In genomic region chr12:612886-613285, GRCh38 we compare ENCODE assay signal across 23 cellular contexts. TPM values are rescaled to one million over a fixed set of nuclear protein-coding genes. Genes with fewer than 3 reads are reported as not detected.
A peak's percentile ranks its signal among the peaks of the same experiment; 100 is the strongest.
DNase-seq lines count a peak whose midpoint lies in the region; ATAC-seq and TF ChIP-seq lines count a peak whose summit lies in the region.
"Had no signal": no experiment of that assay in that cellular context is flagged by ENCODE, and none has a peak within 500 bp of the region (broad histone marks: within the 10 kb centered on the region; RNA-seq: fewer than 3 reads in every experiment).

No MANE protein-coding gene starts in this region.

- H3K27ac Mint-ChIP-seq in CD14-positive monocyte = peak overlapping the region in 5 of 7 donors; percentile 50 to 87 (median 63)
- peak overlapping the region; percentile 42 for H3K27ac Mint-ChIP-seq in activated T-helper 1 cell treated with anti-CD3 and anti-CD28 coated beads, Interleukin-12 subunit alpha, Interleukin-12 subunit beta, Interleukin-2, Interleukin-4 antibody, amounts not matched to agents 30 ng/mL and 10 ng/mL and 1 ng/mL, durations not matched to agents 14 hours and 24 hours and 36 hours
- H3K27ac Mint-ChIP-seq: H9 had no signal

- peaks cover 0 to 5% (median 1%) of the 10 kb centered on the region in 3 donors for H3K27me3 Mint-ChIP-seq in CD14-positive monocyte (ENCODE audit: low read depth in 3 of 3)
- no peaks in the 10 kb centered on the region for H3K27me3 Mint-ChIP-seq in activated T-helper 1 cell treated with anti-CD3 and anti-CD28 coated beads, Interleukin-12 subunit alpha, Interleukin-12 subunit beta, Interleukin-2, Interleukin-4 antibody, amounts not matched to agents 30 ng/mL and 10 ng/mL and 1 ng/mL, durations not matched to agents 14 hours and 24 hours and 36 hours (ENCODE audit: insufficient read depth)

- peaks cover 0 to 2% (median 0%) of the 10 kb centered on the region in 7 donors for H3K9me3 Mint-ChIP-seq in CD14-positive monocyte
- H3K9me3 Mint-ChIP-seq in activated T-helper 1 cell treated with anti-CD3 and anti-CD28 coated beads, Interleukin-12 subunit alpha, Interleukin-12 subunit beta, Interleukin-2, Interleukin-4 antibody, amounts not matched to agents 30 ng/mL and 10 ng/mL and 1 ng/mL, durations not matched to agents 14 hours and 24 hours and 36 hours = no peaks in the 10 kb centered on the region
- H3K9me3 Mint-ChIP-seq: H9 had no signal

- TF ChIP-seq CTCF in left ventricle myocardium inferior (IDR thresholded peaks at IDR 0.05; ENCODE audit: borderline replicate concordance) = no peak
- no peak for TF ChIP-seq CTCF in CD14-positive monocyte (IDR thresholded peaks at IDR 0.05)
- TF ChIP-seq CTCF in neutrophil (IDR thresholded peaks at IDR 0.05) = no peak

- H3K4me3 ChIP-seq in left ventricle myocardium inferior = no peak overlapping the region
- no peak overlapping the region for H3K4me3 ChIP-seq in right cardiac atrium (ENCODE audit: low read length)
- H3K4me3 ChIP-seq in neutrophil (ENCODE audit: low read depth in 1 of 2, low read length in 1 of 2) = no peak overlapping the region
- H3K4me3 ChIP-seq: MG63, PC-9 had no signal

- DNase-seq in left ventricle myocardium inferior = peak; percentile 47
- no peak for DNase-seq in right cardiac atrium
- no peak for DNase-seq in CD14-positive monocyte (ENCODE audit: low spot score)
- DNase-seq in activated T-helper 1 cell treated with anti-CD3 and anti-CD28 coated beads, Interleukin-12 subunit alpha, Interleukin-12 subunit beta, Interleukin-2, Interleukin-4 antibody, amounts not matched to agents 30 ng/mL and 10 ng/mL and 1 ng/mL, durations not matched to agents 14 hours and 24 hours and 36 hours (ENCODE audit: low spot score) = no peak
- no peak for DNase-seq in NK-92 treated with Interleukin-12 subunit alpha and Interleukin-12 subunit beta, amount 100 ng/mL, for 24 hours (lab: John Stamatoyannopoulos, UW)
- DNase-seq: Calu3, DMS79 treated with DMSO at 0.1 percent for 48 hours, GF-D8, H9, KBM-7, MG63, NCI-H1105 treated with DMSO at 0.1 percent for 48 hours, NCI-H1694, NCI-H2029 treated with DMSO at 0.1 percent for 48 hours, NCI-H446 treated with DMSO at 0.1 percent for 48 hours, NCI-H526, NCI-H82, RPMI8226, SHP77 treated with DMSO at 0.1 percent for 48 hours had no signal

- ATAC-seq in right cardiac atrium (no peak), GM21723 (IDR thresholded peaks at IDR 0.05; ENCODE audit: unreplicated experiment) (no peak)

- H3K36me3 ChIP-seq in left ventricle myocardium inferior (no peaks in the 10 kb centered on the region), neutrophil (no peaks in the 10 kb centered on the region)
- H3K36me3 ChIP-seq: MG63 had no signal

- H3K36me3 Mint-ChIP-seq in CD14-positive monocyte = peaks cover 0 to 4% of the 10 kb centered on the region in 2 donors
- H3K36me3 Mint-ChIP-seq in activated T-helper 1 cell treated with anti-CD3 and anti-CD28 coated beads, Interleukin-12 subunit alpha, Interleukin-12 subunit beta, Interleukin-2, Interleukin-4 antibody, amounts not matched to agents 30 ng/mL and 10 ng/mL and 1 ng/mL, durations not matched to agents 14 hours and 24 hours and 36 hours (ENCODE audit: low read depth) = peaks cover 3% of the 10 kb centered on the region

- H3K4me3 Mint-ChIP-seq in CD14-positive monocyte = no peak overlapping the region
- no peak overlapping the region for H3K4me3 Mint-ChIP-seq in activated T-helper 1 cell treated with anti-CD3 and anti-CD28 coated beads, Interleukin-12 subunit alpha, Interleukin-12 subunit beta, Interleukin-2, Interleukin-4 antibody, amounts not matched to agents 30 ng/mL and 10 ng/mL and 1 ng/mL, durations not matched to agents 14 hours and 24 hours and 36 hours
- H3K4me3 Mint-ChIP-seq: H9 had no signal

- H3K27me3 ChIP-seq in left ventricle myocardium inferior (ENCODE audit: low read depth) (no peaks in the 10 kb centered on the region), right cardiac atrium (ENCODE audit: control insufficient read depth, insufficient read depth) (no peaks in the 10 kb centered on the region), neutrophil (no peaks in the 10 kb centered on the region)
- H3K27me3 ChIP-seq: MG63 had no signal

- H3K4me1 ChIP-seq in left ventricle myocardium inferior (peaks cover 88% of the 10 kb centered on the region), right cardiac atrium (ENCODE audit: control insufficient read depth, insufficient read depth, low read length) (peaks cover 25% of the 10 kb centered on the region), neutrophil (ENCODE audit: control insufficient read depth in 1 of 2, insufficient read depth in 1 of 2, low read depth in 1 of 2, low read length in 1 of 2) (peaks cover 97 to 99% of the 10 kb centered on the region in 2 experiments)

- H3K9me3 ChIP-seq in left ventricle myocardium inferior (replicated peaks) = no peaks in the 10 kb centered on the region
- no peaks in the 10 kb centered on the region for H3K9me3 ChIP-seq in right cardiac atrium (ENCODE audit: control insufficient read depth, low read length)
- H3K9me3 ChIP-seq in neutrophil = no peaks in the 10 kb centered on the region
- H3K9me3 ChIP-seq: MG63 had no signal

- H3K4me1 Mint-ChIP-seq in CD14-positive monocyte = peaks cover 92% of the 10 kb centered on the region
- peaks cover 59% of the 10 kb centered on the region for H3K4me1 Mint-ChIP-seq in activated T-helper 1 cell treated with anti-CD3 and anti-CD28 coated beads, Interleukin-12 subunit alpha, Interleukin-12 subunit beta, Interleukin-2, Interleukin-4 antibody, amounts not matched to agents 30 ng/mL and 10 ng/mL and 1 ng/mL, durations not matched to agents 14 hours and 24 hours and 36 hours (ENCODE audit: low read depth)

- WGBS in right cardiac atrium = 89% methylated on average over 4 of the region's 4 CpGs

- intact Hi-C loops in left ventricle myocardium inferior (cut with micrococcal nuclease) = no loop called here
- intact Hi-C loops in right cardiac atrium (cut with DNase I) = no loop called here
- intact Hi-C loops in CD14-positive monocyte (cut with micrococcal nuclease) = no loop called here
- intact Hi-C loops in activated T-helper 1 cell treated with anti-CD3 and anti-CD28 coated beads, Interleukin-12 subunit alpha, Interleukin-12 subunit beta, Interleukin-2, Interleukin-4 antibody, amounts not matched to agents 30 ng/mL and 10 ng/mL and 1 ng/mL, durations not matched to agents 14 hours and 24 hours and 36 hours (cut with micrococcal nuclease) = no loop called here

- H3K27ac ChIP-seq in left ventricle myocardium inferior (replicated peaks) = peak overlapping the region; percentile 21
- no peak overlapping the region for H3K27ac ChIP-seq in right cardiac atrium (ENCODE audit: low read length)
- H3K27ac ChIP-seq in neutrophil = peak overlapping the region; percentile 95
- H3K27ac ChIP-seq: PC-9 had no signal

RNA-seq across cellular contexts. Expression of gene NINJ2, which starts 50.4 kb away (rescaled TPM):
- 4.6 TPM for total RNA-seq in left ventricle myocardium inferior
- 1 to 10 TPM; 3.6 to 7.4 (median 5.5) TPM for total RNA-seq in right cardiac atrium
- 5.9 TPM for polyA plus RNA-seq in right cardiac atrium
- 10 to 100 TPM; 73.7 to 92.7 TPM for polyA plus RNA-seq in CD14-positive monocyte
- total RNA-seq in activated T-helper 1 cell treated with anti-CD3 and anti-CD28 coated beads, Interleukin-12 subunit alpha, Interleukin-12 subunit beta, Interleukin-2, Interleukin-4 antibody, amounts not matched to agents 30 ng/mL and 10 ng/mL and 1 ng/mL, durations not matched to agents 14 hours and 24 hours and 36 hours = 4.8 and 6.8 TPM in 2 replicates
- total RNA-seq: A673, Calu3 had no signal
